Comparison of ENCODE assay signal across 20 cellular contexts in genomic region chr6:159756508-159756907, GRCh38. TPM values are rescaled to one million over a fixed set of nuclear protein-coding genes. Genes with fewer than 3 reads are reported as not detected.
"Had no signal": no experiment of that assay in that cellular context is flagged by ENCODE, and none has a peak within 500 bp of the region (broad histone marks: within the 10 kb centered on the region; RNA-seq: fewer than 3 reads in every experiment).

No MANE protein-coding gene starts in this region.

- H3K9me3 Mint-ChIP-seq: activated CD4-positive, alpha-beta T cell treated with anti-CD3 and anti-CD28 coated beads, Interleukin-2, amount 10 ng/mL, durations not matched to agents 24 days and 14 days; activated naive CD8-positive, alpha-beta T cell treated with anti-CD3 and anti-CD28 coated beads, Interleukin-2, amount 50 U/mL, for 24 hours; effector memory CD8-positive, alpha-beta T cell; natural killer cell treated with Interleukin-12 subunit alpha and Interleukin-12 subunit beta and Interleukin-15 and Interleukin-18, amount 100 ng/mL, for 72 hours had no signal

- ATAC-seq: activated CD8-positive, alpha-beta T cell treated with anti-CD3 and anti-CD28 coated beads, Interleukin-2, amount 10 ng/mL, durations not matched to agents 7 days and 5 days; activated naive CD8-positive, alpha-beta T cell treated with anti-CD3 and anti-CD28 coated beads, Interleukin-2, amount 50 U/mL, for 24 hours; effector memory CD8-positive, alpha-beta T cell; foreskin keratinocyte; natural killer cell treated with Interleukin-12 subunit alpha and Interleukin-12 subunit beta and Interleukin-15 and Interleukin-18, amount 100 ng/mL, for 72 hours had no signal

- H3K27ac Mint-ChIP-seq: activated CD4-positive, alpha-beta T cell treated with anti-CD3 and anti-CD28 coated beads, Interleukin-2, amount 10 ng/mL, durations not matched to agents 24 days and 14 days; activated CD8-positive, alpha-beta T cell treated with anti-CD3 and anti-CD28 coated beads, Interleukin-2, amount 10 ng/mL, durations not matched to agents 7 days and 5 days; activated naive CD8-positive, alpha-beta T cell treated with anti-CD3 and anti-CD28 coated beads, Interleukin-2, amount 50 U/mL, for 24 hours had no signal

- DNase-seq: activated CD4-positive, alpha-beta T cell treated with anti-CD3 and anti-CD28 coated beads, Interleukin-2, amount 10 ng/mL, durations not matched to agents 24 days and 14 days; activated CD4-positive, CD25-positive, alpha-beta regulatory T cell; activated CD8-positive, alpha-beta memory T cell treated with anti-CD3 and anti-CD28 coated beads, Interleukin-2, amount 50 U/mL, for 4 hours; activated CD8-positive, alpha-beta T cell treated with anti-CD3 and anti-CD28 coated beads, Interleukin-2, amount 10 ng/mL, durations not matched to agents 7 days and 5 days; activated gamma-delta T cell treated with Interleukin-2 at 50 U/mL for 16 hours; activated naive CD8-positive, alpha-beta T cell treated with anti-CD3 and anti-CD28 coated beads, Interleukin-2, amount 50 U/mL, for 24 hours; dermis blood vessel endothelial cell; effector memory CD8-positive, alpha-beta T cell; foreskin keratinocyte; mesendoderm; sigmoid colon; stimulated activated CD4-positive, alpha-beta T cell treated with anti-CD3 and anti-CD28 coated beads, Interleukin-2, amount 100 ng/mL, for 24 hours; T-helper 2 cell had no signal

- H3K27ac ChIP-seq: ascending aorta, foreskin keratinocyte, sigmoid colon had no signal

- H3K27me3 ChIP-seq: ascending aorta, foreskin keratinocyte, sigmoid colon had no signal

- H3K9me3 ChIP-seq: ascending aorta, sigmoid colon had no signal

- H3K4me3 ChIP-seq: ascending aorta, sigmoid colon had no signal

- H3K4me3 Mint-ChIP-seq: activated CD4-positive, alpha-beta T cell treated with anti-CD3 and anti-CD28 coated beads, Interleukin-2, amount 10 ng/mL, durations not matched to agents 24 days and 14 days; activated CD8-positive, alpha-beta T cell treated with anti-CD3 and anti-CD28 coated beads, Interleukin-2, amount 10 ng/mL, durations not matched to agents 7 days and 5 days; activated naive CD8-positive, alpha-beta T cell treated with anti-CD3 and anti-CD28 coated beads, Interleukin-2, amount 50 U/mL, for 24 hours; effector memory CD8-positive, alpha-beta T cell; natural killer cell treated with Interleukin-12 subunit alpha and Interleukin-12 subunit beta and Interleukin-15 and Interleukin-18, amount 100 ng/mL, for 72 hours had no signal

- H3K27me3 Mint-ChIP-seq: activated CD4-positive, alpha-beta T cell treated with anti-CD3 and anti-CD28 coated beads, Interleukin-2, amount 10 ng/mL, durations not matched to agents 24 days and 14 days; activated naive CD8-positive, alpha-beta T cell treated with anti-CD3 and anti-CD28 coated beads, Interleukin-2, amount 50 U/mL, for 24 hours; effector memory CD8-positive, alpha-beta T cell; natural killer cell treated with Interleukin-12 subunit alpha and Interleukin-12 subunit beta and Interleukin-15 and Interleukin-18, amount 100 ng/mL, for 72 hours had no signal

RNA-seq across cellular contexts. Expression of gene PNLDC1, which starts 43.6 kb away (rescaled TPM):
- total RNA-seq: ascending aorta, chondrocyte, dermis blood vessel endothelial cell, kidney epithelial cell, osteoblast, pulmonary artery endothelial cell, urinary bladder had no signal
